19 cellular contexts compared by ENCODE assay signal in genomic region chr4:52915131-52915645, GRCh38. TPM values are rescaled to one million over a fixed set of nuclear protein-coding genes. Genes with fewer than 3 reads are reported as not detected.
DNase-seq lines count a peak whose midpoint lies in the region; TF ChIP-seq lines count a peak whose summit lies in the region.
"Had no signal": no experiment of that assay in that cellular context is flagged by ENCODE, and none has a peak within 500 bp of the region (broad histone marks: within the 10 kb centered on the region; RNA-seq: fewer than 3 reads in every experiment).

No MANE protein-coding gene starts in this region.

- DNase-seq in activated CD4-positive, alpha-beta memory T cell treated with anti-CD3 and anti-CD28 coated beads for 36 hours, result no peak
- no peak for DNase-seq in activated CD4-positive, alpha-beta memory T cell treated with anti-CD3 and anti-CD28 coated beads, Interleukin-2, amount 10 ng/mL, durations not matched to agents 7 days and 5 days
- DNase-seq in osteoblast (ENCODE audit: insufficient read length, low spot score, missing footprints), result no peak
- no peak for DNase-seq in CD4-positive, alpha-beta memory T cell
- DNase-seq in left ventricle myocardium inferior, result no peak
- DNase-seq in iPS-NIHi7 (ENCODE audit: extremely low spot score), result no peak
- DNase-seq in AG08395 (ENCODE audit: low spot score), result no peak
- DNase-seq: 8988T; CD8-positive, alpha-beta T cell; GF-D8; NCI-H1048; NCI-H1436 treated with DMSO at 0.1 percent for 48 hours; NCI-H2081; NCI-H510A; PC-3 had no signal

- peaks cover 28% of the 10 kb centered on the region for H3K4me1 ChIP-seq in osteoblast (ENCODE audit: insufficient read depth, low read length)
- no peaks in the 10 kb centered on the region for H3K4me1 ChIP-seq in CD4-positive, alpha-beta memory T cell (ENCODE audit: insufficient read depth, low read length)
- H3K4me1 ChIP-seq in left ventricle myocardium inferior, result peaks cover 24% of the 10 kb centered on the region
- H3K4me1 ChIP-seq: SJSA1 had no signal

- CTCF ChIA-PET in activated CD4-positive, alpha-beta memory T cell treated with anti-CD3 and anti-CD28 coated beads for 36 hours (lab: Charles Lee), result interaction anchor here (1.5 kb wide), 1 partner anchor 68 kb away, joined by 4 read pairs; no protein-coding TSS in a partner anchor
- CTCF ChIA-PET in activated CD4-positive, alpha-beta memory T cell treated with anti-CD3 and anti-CD28 coated beads, Interleukin-2, amount 10 ng/mL, durations not matched to agents 7 days and 5 days (lab: Charles Lee), result interaction anchor here (1.1 to 1.2 kb wide), 2 partner anchors 26 to 1319 kb away, joined by 3 read pairs; no protein-coding TSS in a partner anchor
- CTCF ChIA-PET in CD4-positive, alpha-beta memory T cell (lab: Charles Lee; ENCODE audit: partially characterized antibody), result no interaction called here

- no peaks in the 10 kb centered on the region for H4K20me1 ChIP-seq in osteoblast (ENCODE audit: insufficient read depth, low read length)

- H3K36me3 ChIP-seq in osteoblast (ENCODE audit: insufficient read depth, low read length) (no peaks in the 10 kb centered on the region), left ventricle myocardium inferior (no peaks in the 10 kb centered on the region)
- no peaks in the 10 kb centered on the region for H3K36me3 ChIP-seq in CD4-positive, alpha-beta memory T cell (ENCODE audit: insufficient read depth, low read length)
- H3K36me3 ChIP-seq: SJSA1 had no signal

- intact Hi-C loops in activated CD4-positive, alpha-beta memory T cell treated with anti-CD3 and anti-CD28 coated beads for 36 hours (cut with micrococcal nuclease), result no loop called here
- intact Hi-C loops in CD4-positive, alpha-beta memory T cell (cut with micrococcal nuclease), result no loop called here
- intact Hi-C loops in left ventricle myocardium inferior (cut with micrococcal nuclease), result no loop called here

- TF ChIP-seq CTCF in brain (conservative IDR thresholded peaks at IDR 0.05) (no peak), osteoblast (IDR thresholded peaks at IDR 0.05; ENCODE audit: extremely low read depth, low read depth, low read length) (no peak), left ventricle myocardium inferior (IDR thresholded peaks at IDR 0.05; ENCODE audit: borderline replicate concordance) (no peak)

- no peaks in the 10 kb centered on the region for H3K9me3 ChIP-seq in osteoblast (ENCODE audit: low read depth, low read length)
- H3K9me3 ChIP-seq in CD4-positive, alpha-beta memory T cell (ENCODE audit: control insufficient read depth in 1 of 2, low read length in 2 of 2), result no peaks in the 10 kb centered on the region
- no peaks in the 10 kb centered on the region for H3K9me3 ChIP-seq in left ventricle myocardium inferior (replicated peaks)
- H3K9me3 ChIP-seq: SJSA1 had no signal

- peak overlapping the region; percentile 20 for H3K27ac Mint-ChIP-seq in activated CD4-positive, alpha-beta memory T cell treated with anti-CD3 and anti-CD28 coated beads for 36 hours
- H3K27ac Mint-ChIP-seq in activated CD4-positive, alpha-beta memory T cell treated with anti-CD3 and anti-CD28 coated beads, Interleukin-2, amount 10 ng/mL, durations not matched to agents 7 days and 5 days, result no peak overlapping the region
- peak overlapping the region in 4 of 5 experiments; percentile 47 to 81 (median 64) for H3K27ac Mint-ChIP-seq in brain
- H3K27ac Mint-ChIP-seq in CD4-positive, alpha-beta memory T cell, result peak overlapping the region in 1 of 7 donors; percentile 39
- H3K27ac Mint-ChIP-seq: CD8-positive, alpha-beta T cell; GM23338 had no signal

- POLR2A ChIA-PET in activated CD4-positive, alpha-beta memory T cell treated with anti-CD3 and anti-CD28 coated beads for 36 hours (lab: Charles Lee), result no interaction called here
- POLR2A ChIA-PET in activated CD4-positive, alpha-beta memory T cell treated with anti-CD3 and anti-CD28 coated beads, Interleukin-2, amount 10 ng/mL, durations not matched to agents 7 days and 5 days (lab: Charles Lee), result interaction anchor here (0.6 kb wide), 1 partner anchor 202 kb away, joined by 3 read pairs; no protein-coding TSS in a partner anchor
- POLR2A ChIA-PET in CD4-positive, alpha-beta memory T cell (lab: Charles Lee; ENCODE audit: partially characterized antibody), result no interaction called here

- no peaks in the 10 kb centered on the region for H3K9me3 Mint-ChIP-seq in activated CD4-positive, alpha-beta memory T cell treated with anti-CD3 and anti-CD28 coated beads for 36 hours
- H3K9me3 Mint-ChIP-seq in activated CD4-positive, alpha-beta memory T cell treated with anti-CD3 and anti-CD28 coated beads, Interleukin-2, amount 10 ng/mL, durations not matched to agents 7 days and 5 days, result no peaks in the 10 kb centered on the region
- H3K9me3 Mint-ChIP-seq in brain, result no peaks in the 10 kb centered on the region
- no peaks in the 10 kb centered on the region for H3K9me3 Mint-ChIP-seq in CD4-positive, alpha-beta memory T cell
- H3K9me3 Mint-ChIP-seq: CD8-positive, alpha-beta T cell; GM23338 had no signal

- no peak overlapping the region for H3K4me2 ChIP-seq in osteoblast (ENCODE audit: insufficient read depth, low read length)
- H3K4me2 ChIP-seq: GM23338 had no signal

- H3K79me2 ChIP-seq in osteoblast (ENCODE audit: insufficient read depth, low read length), result no peaks in the 10 kb centered on the region

- H3K27me3 Mint-ChIP-seq in activated CD4-positive, alpha-beta memory T cell treated with anti-CD3 and anti-CD28 coated beads for 36 hours, result no peaks in the 10 kb centered on the region
- H3K27me3 Mint-ChIP-seq in activated CD4-positive, alpha-beta memory T cell treated with anti-CD3 and anti-CD28 coated beads, Interleukin-2, amount 10 ng/mL, durations not matched to agents 7 days and 5 days, result no peaks in the 10 kb centered on the region
- no peaks in the 10 kb centered on the region for H3K27me3 Mint-ChIP-seq in brain
- no peaks in the 10 kb centered on the region for H3K27me3 Mint-ChIP-seq in CD4-positive, alpha-beta memory T cell

- H3K27ac ChIP-seq in osteoblast (ENCODE audit: low read depth, low read length) (peak overlapping the region; percentile 53), left ventricle myocardium inferior (replicated peaks) (no peak overlapping the region)
- no peak overlapping the region for H3K27ac ChIP-seq in CD4-positive, alpha-beta memory T cell (ENCODE audit: low read depth, low read length)
- H3K27ac ChIP-seq: SJSA1 had no signal

- H3K27me3 ChIP-seq in osteoblast (ENCODE audit: insufficient read depth, low read length) (no peaks in the 10 kb centered on the region), left ventricle myocardium inferior (ENCODE audit: low read depth) (no peaks in the 10 kb centered on the region)
- H3K27me3 ChIP-seq in CD4-positive, alpha-beta memory T cell (ENCODE audit: insufficient read depth, low read length), result no peaks in the 10 kb centered on the region
- H3K27me3 ChIP-seq: SJSA1 had no signal

- H3K36me3 Mint-ChIP-seq in activated CD4-positive, alpha-beta memory T cell treated with anti-CD3 and anti-CD28 coated beads for 36 hours, result peaks cover 2% of the 10 kb centered on the region
- H3K36me3 Mint-ChIP-seq in activated CD4-positive, alpha-beta memory T cell treated with anti-CD3 and anti-CD28 coated beads, Interleukin-2, amount 10 ng/mL, durations not matched to agents 7 days and 5 days (ENCODE audit: low read depth), result no peaks in the 10 kb centered on the region
- H3K36me3 Mint-ChIP-seq in brain, result no peaks in the 10 kb centered on the region
- H3K36me3 Mint-ChIP-seq in CD4-positive, alpha-beta memory T cell, result peaks cover 1 to 14% of the 10 kb centered on the region in 2 donors

- H2AFZ ChIP-seq in osteoblast (ENCODE audit: low read length), result no peak overlapping the region
- H2AFZ ChIP-seq: GM23338 had no signal

- H3K4me1 Mint-ChIP-seq in activated CD4-positive, alpha-beta memory T cell treated with anti-CD3 and anti-CD28 coated beads for 36 hours (ENCODE audit: low read depth), result no peaks in the 10 kb centered on the region
- H3K4me1 Mint-ChIP-seq in activated CD4-positive, alpha-beta memory T cell treated with anti-CD3 and anti-CD28 coated beads, Interleukin-2, amount 10 ng/mL, durations not matched to agents 7 days and 5 days, result peaks cover 10% of the 10 kb centered on the region
- peaks cover 36% of the 10 kb centered on the region for H3K4me1 Mint-ChIP-seq in brain
- H3K4me1 Mint-ChIP-seq in CD4-positive, alpha-beta memory T cell, result peaks cover 0 to 7% (median 2%) of the 10 kb centered on the region in 4 donors

- H3K4me3 ChIP-seq in osteoblast (ENCODE audit: insufficient read depth, low read length) (no peak overlapping the region), left ventricle myocardium inferior (no peak overlapping the region)
- no peak overlapping the region for H3K4me3 ChIP-seq in CD4-positive, alpha-beta memory T cell (ENCODE audit: low read length in 2 of 2)
- H3K4me3 ChIP-seq: GM23338, K562, SJSA1 had no signal

- H3K4me3 Mint-ChIP-seq in activated CD4-positive, alpha-beta memory T cell treated with anti-CD3 and anti-CD28 coated beads for 36 hours, result no peak overlapping the region
- no peak overlapping the region for H3K4me3 Mint-ChIP-seq in activated CD4-positive, alpha-beta memory T cell treated with anti-CD3 and anti-CD28 coated beads, Interleukin-2, amount 10 ng/mL, durations not matched to agents 7 days and 5 days
- H3K4me3 Mint-ChIP-seq in brain, result no peak overlapping the region
- H3K4me3 Mint-ChIP-seq in CD4-positive, alpha-beta memory T cell, result no peak overlapping the region
- H3K4me3 Mint-ChIP-seq: CD8-positive, alpha-beta T cell; GM23338 had no signal

RNA-seq across cellular contexts. Expression of gene RASL11B, which starts 53.1 kb away (rescaled TPM):
- under 1 TPM; 0.29 to 0.40 TPM for total RNA-seq in activated CD4-positive, alpha-beta memory T cell treated with anti-CD3 and anti-CD28 coated beads for 36 hours
- under 1 TPM; 0.25 to 0.33 TPM for total RNA-seq in activated CD4-positive, alpha-beta memory T cell treated with anti-CD3 and anti-CD28 coated beads, Interleukin-2, amount 10 ng/mL, durations not matched to agents 7 days and 5 days
- polyA plus RNA-seq in brain (ENCODE audit: insufficient read depth, low read depth, low replicate concordance), result 9.4 TPM
- under 0.01 TPM in 1 of 2 replicates, not detected in the other for total RNA-seq in osteoblast
- total RNA-seq in CD4-positive, alpha-beta memory T cell, result not detected
- under 1 TPM in 1 of 2 donors, not detected in 1; 0.10 TPM for polyA plus RNA-seq in CD4-positive, alpha-beta memory T cell
- 8.7 TPM for total RNA-seq in left ventricle myocardium inferior
